ENCODE assay signal across 8 cellular contexts in genomic region chr4:82739292-82740190, GRCh38. TPM values are rescaled to one million over a fixed set of nuclear protein-coding genes. Genes with fewer than 3 reads are reported as not detected.
A peak's percentile ranks its signal among the peaks of the same experiment; 100 is the strongest.
DNase-seq lines count a peak whose midpoint lies in the region; ATAC-seq and TF ChIP-seq lines count a peak whose summit lies in the region.

No MANE protein-coding gene starts in this region.

- H3K36me3 ChIP-seq in lower lobe of right lung, result no peaks in the 10 kb centered on the region

- peak; percentile 94 to 96 for ATAC-seq in lower lobe of right lung

- DNase-seq in GM10266 (ENCODE audit: extremely low spot score) (peak; percentile 69), GOT3 (lab: John Stamatoyannopoulos, UW) (peak; percentile 9), LNCaP clone FGC (ENCODE audit: low read depth) (peak; percentile 17), coronary artery (ENCODE audit: low spot score) (peak; percentile 17), lower lobe of right lung (peak; percentile 80), NCI-H2171 treated with DMSO at 0.1 percent for 48 hours (lab: John Stamatoyannopoulos, UW) (no peak)
- peak; percentile 65 to 73 for DNase-seq in activated CD4-positive, alpha-beta T cell treated with anti-CD3 and anti-CD28 coated beads for 24 hours (ENCODE audit: low read depth in 2 of 2)
- DNase-seq in stimulated activated CD8-positive, alpha-beta memory T cell treated with anti-CD3 and anti-CD28 coated beads, Interleukin-15, amount 100 ng/mL, for 4 hours (ENCODE audit: low read depth in 2 of 2), result peak; percentile 5 to 26

- no peaks in the 10 kb centered on the region for H3K27me3 ChIP-seq in lower lobe of right lung (ENCODE audit: low read depth)

- peak; percentile 84 for TF ChIP-seq CTCF in GM10266 (IDR thresholded peaks at IDR 0.05; ENCODE audit: control insufficient read depth, insufficient read depth, low read depth, missing control alignments)
- peak; percentile 89 for TF ChIP-seq CTCF in LNCaP clone FGC (IDR thresholded peaks at IDR 0.05; ENCODE audit: control insufficient read depth, extremely low read depth, insufficient read depth)
- TF ChIP-seq CTCF in coronary artery (IDR thresholded peaks at IDR 0.05), result peak; percentile 43
- peak; percentile 94 for TF ChIP-seq CTCF in lower lobe of right lung (IDR thresholded peaks at IDR 0.05)

- intact Hi-C loops in lower lobe of right lung (cut with DNase I), result loop anchor here (10.0 kb wide), 1 partner anchor 275 kb away; no protein-coding TSS in a partner anchor

- H3K4me1 ChIP-seq in lower lobe of right lung, result no peaks in the 10 kb centered on the region

- H3K9me3 ChIP-seq in lower lobe of right lung, result no peaks in the 10 kb centered on the region

- no peak overlapping the region for H3K27ac ChIP-seq in coronary artery
- H3K27ac ChIP-seq in lower lobe of right lung, result no peak overlapping the region

- H3K4me3 ChIP-seq in LNCaP clone FGC (ENCODE audit: low read depth, low read length) (no peak overlapping the region), coronary artery (no peak overlapping the region), lower lobe of right lung (no peak overlapping the region)

RNA-seq across cellular contexts. Expression of gene SCD5, which starts 59.1 kb away (rescaled TPM):
- 17.7 TPM for total RNA-seq in lower lobe of right lung

Comparison
In these comparisons a context has a peak if more than half of its experiments do, and no peak if none do; other contexts are left out.
1. CTCF ChIP-seq: peak in every context shown above with its lines; median percentile 94 in lower lobe of right lung; 89 in LNCaP clone FGC; 84 in GM10266; 43 in coronary artery.